In the genomic region with DNA sequence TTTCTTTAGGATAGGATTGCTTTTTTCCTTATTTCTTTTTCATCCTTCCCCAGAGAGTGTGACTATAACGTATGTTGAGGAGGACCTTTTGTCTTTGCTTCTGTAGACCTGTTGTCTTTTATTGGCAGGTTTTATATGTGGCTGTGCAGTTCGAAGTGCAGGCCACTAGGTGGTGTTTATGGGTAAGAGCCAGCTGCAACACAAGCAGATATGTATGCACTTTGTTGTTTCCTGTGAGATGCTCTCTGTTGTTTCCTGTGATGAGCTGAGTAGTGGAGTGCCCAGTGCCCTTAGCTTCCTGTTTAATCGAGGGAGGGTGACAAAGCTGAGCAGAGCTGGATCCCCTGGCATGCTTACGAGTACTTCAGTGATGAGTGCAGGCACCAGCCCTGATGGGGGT, we compare ENCODE assay signal across 10 cellular contexts. TPM values are rescaled to one million over a fixed set of nuclear protein-coding genes. Genes with fewer than 3 reads are reported as not detected.
DNase-seq lines count a peak whose midpoint lies in the region; ATAC-seq and TF ChIP-seq lines count a peak whose summit lies in the region.
"Not testable (repeated sequence)": the region's sequence is repeated elsewhere in the genome, so short reads cannot be mapped to it uniquely, and the experiment has no call there.
"Had no signal": no experiment of that assay in that cellular context is flagged by ENCODE, and none has a peak within 500 bp of the region (broad histone marks: within the 10 kb centered on the region; RNA-seq: fewer than 3 reads in every experiment).

No MANE protein-coding gene starts in this region.

- H3K27ac ChIP-seq in body of pancreas, result not testable (repeated sequence)

- not testable (repeated sequence) for H3K9me3 ChIP-seq in body of pancreas

- TF ChIP-seq CTCF in body of pancreas (IDR thresholded peaks at IDR 0.05), result peak in 5 of 7 experiments; percentile 9 to 50 (median 19)

- H3K27me3 ChIP-seq in body of pancreas, result not testable (repeated sequence)

- DNase-seq in ELR (ENCODE audit: low read depth) (peak; percentile 0), NCI-H1436 (lab: John Stamatoyannopoulos, UW) (peak; percentile 4), RKO (ENCODE audit: low spot score) (peak; percentile 60), body of pancreas (peak; percentile 4 to 50 (median 23)), iPS-NIHi11 (ENCODE audit: low spot score) (peak; percentile 1)
- not testable (repeated sequence) for DNase-seq in sciatic nerve (ENCODE audit: low spot score)

- ATAC-seq in GM19468 (IDR thresholded peaks at IDR 0.05; ENCODE audit: extremely low read depth, unreplicated experiment) (peak; percentile 63), HG03097 (IDR thresholded peaks at IDR 0.05; ENCODE audit: low FRiP score, unreplicated experiment) (peak; percentile 84), sciatic nerve (peak; percentile 55)
- ATAC-seq in body of pancreas, result not testable (repeated sequence)

- not testable (repeated sequence) for H3K4me3 ChIP-seq in body of pancreas

- not testable (repeated sequence) for H3K36me3 ChIP-seq in body of pancreas (replicated peaks in 1 of 2; ENCODE audit: insufficient read depth in 1 of 2, low read depth in 2 of 2)

- TF ChIP-seq POLR2A in body of pancreas (IDR thresholded peaks at IDR 0.05), result not testable (repeated sequence)

- H3K4me1 ChIP-seq in body of pancreas, result not testable (repeated sequence)

- WGBS in body of pancreas, 2 donors, result 36% methylated on average over 3 of the region's 4 CpGs; no CpG with 5 or more reads in 1 of the 2 donors

- intact Hi-C loops in body of pancreas (cut with DNase I); sciatic nerve (cut with DNase I): not testable (repeated sequence)

RNA-seq across cellular contexts. Expression of a gene that starts 50.0 kb away (rescaled TPM):
- total RNA-seq in body of pancreas (not detected), sciatic nerve (not detected)
- total RNA-seq: cardiac septum, glomerular endothelial cell had no signal
